Comparison of ENCODE assay signal across 1 cellular context in the genomic region with DNA sequence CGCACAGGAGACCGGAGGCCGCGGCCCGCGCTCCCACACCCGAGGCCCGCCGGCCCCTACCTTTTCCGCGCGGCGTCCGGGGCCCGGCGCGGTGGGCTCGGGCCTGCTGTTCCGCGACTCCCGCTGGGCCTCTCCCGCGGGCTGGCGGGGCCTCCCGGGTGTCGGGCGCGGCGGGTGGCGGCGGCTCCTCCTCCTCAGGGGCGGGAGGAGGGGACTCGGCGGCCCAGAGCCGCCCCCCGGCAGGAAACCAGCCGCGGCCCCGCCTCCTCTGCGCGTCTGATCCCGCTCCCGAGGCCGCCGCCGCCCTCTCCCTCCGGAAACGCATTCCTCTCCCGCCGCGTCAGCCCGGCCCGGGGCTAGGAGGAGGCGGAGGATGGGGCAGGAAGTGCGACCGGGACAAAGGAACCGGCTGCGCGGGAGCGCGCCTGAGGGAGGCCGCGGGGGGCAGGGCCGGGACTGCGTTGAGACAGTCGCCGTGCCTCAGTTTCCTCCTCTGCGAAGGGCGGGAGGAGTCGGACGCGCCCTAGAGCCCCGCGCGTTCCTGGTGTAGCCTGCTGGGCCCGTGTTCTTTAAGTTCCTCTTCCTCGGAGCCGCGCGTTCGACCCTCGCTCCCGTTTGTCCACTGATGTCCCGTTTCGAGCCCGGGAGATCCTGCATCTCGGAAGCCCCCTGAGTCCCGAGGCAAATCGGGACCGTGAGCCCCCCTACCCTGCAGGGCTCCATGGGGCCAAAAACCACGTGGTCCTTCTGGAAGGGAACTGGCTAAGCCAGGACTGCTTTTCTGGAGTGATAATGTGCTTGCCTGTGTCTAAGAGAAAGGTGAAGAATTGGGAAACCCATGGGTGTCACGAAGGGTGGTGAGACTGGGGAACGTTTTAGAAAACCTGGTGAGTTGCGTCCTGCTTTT.
A peak's percentile ranks its signal among the peaks of the same experiment; 100 is the strongest.
TF ChIP-seq lines count a peak whose summit lies in the region.

A gene (minus strand): TSS at position 146 of the 907 bp plus-strand sequence. CDS start 22,672 bp downstream, outside the sequence.

TF ChIP-seq in K562, 482 proteins besides CTCF, POLR2A, EP300 and RAD21 (continued from another document and continues in another):
- TF ChIP-seq, protein P1, sequence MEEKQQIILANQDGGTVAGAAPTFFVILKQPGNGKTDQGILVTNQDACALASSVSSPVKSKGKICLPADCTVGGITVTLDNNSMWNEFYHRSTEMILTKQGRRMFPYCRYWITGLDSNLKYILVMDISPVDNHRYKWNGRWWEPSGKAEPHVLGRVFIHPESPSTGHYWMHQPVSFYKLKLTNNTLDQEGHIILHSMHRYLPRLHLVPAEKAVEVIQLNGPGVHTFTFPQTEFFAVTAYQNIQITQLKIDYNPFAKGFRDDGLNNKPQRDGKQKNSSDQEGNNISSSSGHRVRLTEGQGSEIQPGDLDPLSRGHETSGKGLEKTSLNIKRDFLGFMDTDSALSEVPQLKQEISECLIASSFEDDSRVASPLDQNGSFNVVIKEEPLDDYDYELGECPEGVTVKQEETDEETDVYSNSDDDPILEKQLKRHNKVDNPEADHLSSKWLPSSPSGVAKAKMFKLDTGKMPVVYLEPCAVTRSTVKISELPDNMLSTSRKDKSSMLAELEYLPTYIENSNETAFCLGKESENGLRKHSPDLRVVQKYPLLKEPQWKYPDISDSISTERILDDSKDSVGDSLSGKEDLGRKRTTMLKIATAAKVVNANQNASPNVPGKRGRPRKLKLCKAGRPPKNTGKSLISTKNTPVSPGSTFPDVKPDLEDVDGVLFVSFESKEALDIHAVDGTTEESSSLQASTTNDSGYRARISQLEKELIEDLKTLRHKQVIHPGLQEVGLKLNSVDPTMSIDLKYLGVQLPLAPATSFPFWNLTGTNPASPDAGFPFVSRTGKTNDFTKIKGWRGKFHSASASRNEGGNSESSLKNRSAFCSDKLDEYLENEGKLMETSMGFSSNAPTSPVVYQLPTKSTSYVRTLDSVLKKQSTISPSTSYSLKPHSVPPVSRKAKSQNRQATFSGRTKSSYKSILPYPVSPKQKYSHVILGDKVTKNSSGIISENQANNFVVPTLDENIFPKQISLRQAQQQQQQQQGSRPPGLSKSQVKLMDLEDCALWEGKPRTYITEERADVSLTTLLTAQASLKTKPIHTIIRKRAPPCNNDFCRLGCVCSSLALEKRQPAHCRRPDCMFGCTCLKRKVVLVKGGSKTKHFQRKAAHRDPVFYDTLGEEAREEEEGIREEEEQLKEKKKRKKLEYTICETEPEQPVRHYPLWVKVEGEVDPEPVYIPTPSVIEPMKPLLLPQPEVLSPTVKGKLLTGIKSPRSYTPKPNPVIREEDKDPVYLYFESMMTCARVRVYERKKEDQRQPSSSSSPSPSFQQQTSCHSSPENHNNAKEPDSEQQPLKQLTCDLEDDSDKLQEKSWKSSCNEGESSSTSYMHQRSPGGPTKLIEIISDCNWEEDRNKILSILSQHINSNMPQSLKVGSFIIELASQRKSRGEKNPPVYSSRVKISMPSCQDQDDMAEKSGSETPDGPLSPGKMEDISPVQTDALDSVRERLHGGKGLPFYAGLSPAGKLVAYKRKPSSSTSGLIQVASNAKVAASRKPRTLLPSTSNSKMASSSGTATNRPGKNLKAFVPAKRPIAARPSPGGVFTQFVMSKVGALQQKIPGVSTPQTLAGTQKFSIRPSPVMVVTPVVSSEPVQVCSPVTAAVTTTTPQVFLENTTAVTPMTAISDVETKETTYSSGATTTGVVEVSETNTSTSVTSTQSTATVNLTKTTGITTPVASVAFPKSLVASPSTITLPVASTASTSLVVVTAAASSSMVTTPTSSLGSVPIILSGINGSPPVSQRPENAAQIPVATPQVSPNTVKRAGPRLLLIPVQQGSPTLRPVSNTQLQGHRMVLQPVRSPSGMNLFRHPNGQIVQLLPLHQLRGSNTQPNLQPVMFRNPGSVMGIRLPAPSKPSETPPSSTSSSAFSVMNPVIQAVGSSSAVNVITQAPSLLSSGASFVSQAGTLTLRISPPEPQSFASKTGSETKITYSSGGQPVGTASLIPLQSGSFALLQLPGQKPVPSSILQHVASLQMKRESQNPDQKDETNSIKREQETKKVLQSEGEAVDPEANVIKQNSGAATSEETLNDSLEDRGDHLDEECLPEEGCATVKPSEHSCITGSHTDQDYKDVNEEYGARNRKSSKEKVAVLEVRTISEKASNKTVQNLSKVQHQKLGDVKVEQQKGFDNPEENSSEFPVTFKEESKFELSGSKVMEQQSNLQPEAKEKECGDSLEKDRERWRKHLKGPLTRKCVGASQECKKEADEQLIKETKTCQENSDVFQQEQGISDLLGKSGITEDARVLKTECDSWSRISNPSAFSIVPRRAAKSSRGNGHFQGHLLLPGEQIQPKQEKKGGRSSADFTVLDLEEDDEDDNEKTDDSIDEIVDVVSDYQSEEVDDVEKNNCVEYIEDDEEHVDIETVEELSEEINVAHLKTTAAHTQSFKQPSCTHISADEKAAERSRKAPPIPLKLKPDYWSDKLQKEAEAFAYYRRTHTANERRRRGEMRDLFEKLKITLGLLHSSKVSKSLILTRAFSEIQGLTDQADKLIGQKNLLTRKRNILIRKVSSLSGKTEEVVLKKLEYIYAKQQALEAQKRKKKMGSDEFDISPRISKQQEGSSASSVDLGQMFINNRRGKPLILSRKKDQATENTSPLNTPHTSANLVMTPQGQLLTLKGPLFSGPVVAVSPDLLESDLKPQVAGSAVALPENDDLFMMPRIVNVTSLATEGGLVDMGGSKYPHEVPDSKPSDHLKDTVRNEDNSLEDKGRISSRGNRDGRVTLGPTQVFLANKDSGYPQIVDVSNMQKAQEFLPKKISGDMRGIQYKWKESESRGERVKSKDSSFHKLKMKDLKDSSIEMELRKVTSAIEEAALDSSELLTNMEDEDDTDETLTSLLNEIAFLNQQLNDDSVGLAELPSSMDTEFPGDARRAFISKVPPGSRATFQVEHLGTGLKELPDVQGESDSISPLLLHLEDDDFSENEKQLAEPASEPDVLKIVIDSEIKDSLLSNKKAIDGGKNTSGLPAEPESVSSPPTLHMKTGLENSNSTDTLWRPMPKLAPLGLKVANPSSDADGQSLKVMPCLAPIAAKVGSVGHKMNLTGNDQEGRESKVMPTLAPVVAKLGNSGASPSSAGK (IDR thresholded peaks at IDR 0.05): peak; percentile 32; the same call in 1 of the 2 replicates
- TF ChIP-seq ZBTB1 (CRISPR knock-in tag; IDR thresholded peaks at IDR 0.05; ENCODE audit: borderline replicate concordance, low read depth) (no peak), HNRNPLL (IDR thresholded peaks at IDR 0.05; ENCODE audit: low read depth, low read length, poor library complexity, severe bottlenecking) (peak; percentile 48), BDP1 (IDR thresholded peaks at IDR 0.05; ENCODE audit: insufficient read depth, insufficient read length) (no peak), POLR3G (IDR thresholded peaks at IDR 0.05; ENCODE audit: extremely low read depth, insufficient read length, insufficient replicate concordance) (no peak), DMBX1 (CRISPR knock-in tag; IDR thresholded peaks at IDR 0.05; ENCODE audit: borderline replicate concordance) (no peak), PTBP1 (IDR thresholded peaks at IDR 0.05; ENCODE audit: low read depth, low read length) (no peak), LEF1 (IDR thresholded peaks at IDR 0.05) (no peak), RUNX1 (IDR thresholded peaks at IDR 0.05; ENCODE audit: low read depth) (no peak), FOXM1 (IDR thresholded peaks at IDR 0.05; ENCODE audit: low read depth) (no peak), FOXM1 (CRISPR knock-in tag; IDR thresholded peaks at IDR 0.05; ENCODE audit: low read depth) (0 out of 2 replicates have a peak, but pooled peaks have one; percentile 34), POLR2H (tag; IDR thresholded peaks at IDR 0.05; ENCODE audit: low read depth) (peak; percentile 68), MECOM (CRISPR knock-in tag; IDR thresholded peaks at IDR 0.05) (no peak), ETV6 (IDR thresholded peaks at IDR 0.05; ENCODE audit: borderline replicate concordance in 1 of 2, low read depth in 2 of 2, low read length in 1 of 2) (no peak; a peak in 1 of 4 replicates), ETV6 (CRISPR knock-in tag; IDR thresholded peaks at IDR 0.05; ENCODE audit: borderline replicate concordance) (no peak)
- TF ChIP-seq, protein P2, sequence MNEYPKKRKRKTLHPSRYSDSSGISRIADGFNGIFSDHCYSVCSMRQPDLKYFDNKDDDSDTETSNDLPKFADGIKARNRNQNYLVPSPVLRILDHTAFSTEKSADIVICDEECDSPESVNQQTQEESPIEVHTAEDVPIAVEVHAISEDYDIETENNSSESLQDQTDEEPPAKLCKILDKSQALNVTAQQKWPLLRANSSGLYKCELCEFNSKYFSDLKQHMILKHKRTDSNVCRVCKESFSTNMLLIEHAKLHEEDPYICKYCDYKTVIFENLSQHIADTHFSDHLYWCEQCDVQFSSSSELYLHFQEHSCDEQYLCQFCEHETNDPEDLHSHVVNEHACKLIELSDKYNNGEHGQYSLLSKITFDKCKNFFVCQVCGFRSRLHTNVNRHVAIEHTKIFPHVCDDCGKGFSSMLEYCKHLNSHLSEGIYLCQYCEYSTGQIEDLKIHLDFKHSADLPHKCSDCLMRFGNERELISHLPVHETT (CRISPR knock-in tag; conservative IDR thresholded peaks at IDR 0.05 in 1 of 2, IDR thresholded peaks at IDR 0.05 in 1 of 2): peak in 1 of 2 experiments; percentile 95; a peak in 2 of 4 replicates
- TF ChIP-seq, protein P3, sequence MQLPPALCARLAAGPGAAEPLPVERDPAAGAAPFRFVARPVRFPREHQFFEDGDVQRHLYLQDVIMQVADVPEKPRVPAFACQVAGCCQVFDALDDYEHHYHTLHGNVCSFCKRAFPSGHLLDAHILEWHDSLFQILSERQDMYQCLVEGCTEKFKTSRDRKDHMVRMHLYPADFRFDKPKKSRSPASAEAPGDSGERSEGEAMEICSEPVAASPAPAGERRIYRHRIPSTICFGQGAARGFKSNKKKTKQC (CRISPR knock-in tag; IDR thresholded peaks at IDR 0.05): peak; percentile 55; the same call in 1 of the 2 replicates
- TF ChIP-seq, protein P4, sequence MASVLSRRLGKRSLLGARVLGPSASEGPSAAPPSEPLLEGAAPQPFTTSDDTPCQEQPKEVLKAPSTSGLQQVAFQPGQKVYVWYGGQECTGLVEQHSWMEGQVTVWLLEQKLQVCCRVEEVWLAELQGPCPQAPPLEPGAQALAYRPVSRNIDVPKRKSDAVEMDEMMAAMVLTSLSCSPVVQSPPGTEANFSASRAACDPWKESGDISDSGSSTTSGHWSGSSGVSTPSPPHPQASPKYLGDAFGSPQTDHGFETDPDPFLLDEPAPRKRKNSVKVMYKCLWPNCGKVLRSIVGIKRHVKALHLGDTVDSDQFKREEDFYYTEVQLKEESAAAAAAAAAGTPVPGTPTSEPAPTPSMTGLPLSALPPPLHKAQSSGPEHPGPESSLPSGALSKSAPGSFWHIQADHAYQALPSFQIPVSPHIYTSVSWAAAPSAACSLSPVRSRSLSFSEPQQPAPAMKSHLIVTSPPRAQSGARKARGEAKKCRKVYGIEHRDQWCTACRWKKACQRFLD (CRISPR knock-in tag; IDR thresholded peaks at IDR 0.05): no peak; the same call in none of the 2 replicates
- TF ChIP-seq, protein P5, sequence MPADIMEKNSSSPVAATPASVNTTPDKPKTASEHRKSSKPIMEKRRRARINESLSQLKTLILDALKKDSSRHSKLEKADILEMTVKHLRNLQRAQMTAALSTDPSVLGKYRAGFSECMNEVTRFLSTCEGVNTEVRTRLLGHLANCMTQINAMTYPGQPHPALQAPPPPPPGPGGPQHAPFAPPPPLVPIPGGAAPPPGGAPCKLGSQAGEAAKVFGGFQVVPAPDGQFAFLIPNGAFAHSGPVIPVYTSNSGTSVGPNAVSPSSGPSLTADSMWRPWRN (IDR thresholded peaks at IDR 0.05; ENCODE audit: low read depth): no peak
- TF ChIP-seq, protein P6, sequence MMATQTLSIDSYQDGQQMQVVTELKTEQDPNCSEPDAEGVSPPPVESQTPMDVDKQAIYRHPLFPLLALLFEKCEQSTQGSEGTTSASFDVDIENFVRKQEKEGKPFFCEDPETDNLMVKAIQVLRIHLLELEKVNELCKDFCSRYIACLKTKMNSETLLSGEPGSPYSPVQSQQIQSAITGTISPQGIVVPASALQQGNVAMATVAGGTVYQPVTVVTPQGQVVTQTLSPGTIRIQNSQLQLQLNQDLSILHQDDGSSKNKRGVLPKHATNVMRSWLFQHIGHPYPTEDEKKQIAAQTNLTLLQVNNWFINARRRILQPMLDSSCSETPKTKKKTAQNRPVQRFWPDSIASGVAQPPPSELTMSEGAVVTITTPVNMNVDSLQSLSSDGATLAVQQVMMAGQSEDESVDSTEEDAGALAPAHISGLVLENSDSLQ (IDR thresholded peaks at IDR 0.05): no peak
- TF ChIP-seq, protein P7, sequence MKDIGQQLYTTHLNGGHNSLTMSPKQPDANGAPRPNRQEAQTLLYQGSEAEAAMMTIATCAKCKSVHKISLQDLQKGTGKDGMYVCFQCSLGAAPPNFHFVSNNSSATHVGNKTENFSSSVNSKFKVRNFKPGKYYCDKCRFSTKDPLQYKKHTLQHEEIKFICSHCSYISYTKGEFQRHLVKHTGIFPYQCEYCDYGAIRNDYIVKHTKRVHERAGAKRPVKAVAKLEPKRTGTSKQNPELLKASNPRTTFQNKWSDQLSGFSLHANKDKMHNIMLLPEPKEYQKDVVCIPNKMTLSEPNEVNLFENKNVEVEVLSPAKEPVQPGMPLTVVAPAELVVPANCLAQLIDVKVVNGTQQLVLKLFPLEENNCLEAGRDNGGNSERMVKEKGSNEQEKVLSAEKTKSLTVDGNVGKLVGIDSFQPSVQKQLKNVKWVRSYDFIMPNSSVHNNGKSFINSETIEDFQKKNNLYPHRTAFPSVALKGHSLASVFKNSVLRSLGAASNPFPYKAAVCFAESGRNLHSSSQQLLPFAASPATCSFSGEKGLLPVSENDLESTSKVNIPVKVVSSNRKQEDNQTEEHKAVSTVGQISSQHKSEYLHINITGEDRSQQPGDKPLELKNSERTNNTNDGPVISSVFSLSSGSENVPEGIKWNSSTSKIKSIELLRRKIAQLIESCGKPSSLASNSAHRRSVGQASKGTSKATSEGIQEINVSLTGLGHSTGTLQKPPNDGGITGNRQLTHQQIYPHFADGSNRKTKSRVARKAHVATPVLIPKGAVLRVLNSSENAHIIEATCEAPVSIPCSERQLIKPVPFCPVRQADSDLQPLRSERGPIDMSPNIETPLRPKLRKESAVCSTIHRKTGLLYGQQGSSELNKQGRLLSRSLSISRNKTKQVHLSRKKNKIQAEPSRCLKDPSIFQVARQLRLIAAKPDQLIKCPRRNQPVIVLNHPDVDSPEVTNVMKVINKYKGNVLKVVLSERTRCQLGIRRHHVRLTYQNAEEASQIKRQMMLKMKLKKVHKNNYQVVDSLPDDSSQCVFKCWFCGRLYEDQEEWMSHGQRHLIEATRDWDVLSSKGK (CRISPR knock-in tag; IDR thresholded peaks at IDR 0.05): no peak
- TF ChIP-seq, protein P8, sequence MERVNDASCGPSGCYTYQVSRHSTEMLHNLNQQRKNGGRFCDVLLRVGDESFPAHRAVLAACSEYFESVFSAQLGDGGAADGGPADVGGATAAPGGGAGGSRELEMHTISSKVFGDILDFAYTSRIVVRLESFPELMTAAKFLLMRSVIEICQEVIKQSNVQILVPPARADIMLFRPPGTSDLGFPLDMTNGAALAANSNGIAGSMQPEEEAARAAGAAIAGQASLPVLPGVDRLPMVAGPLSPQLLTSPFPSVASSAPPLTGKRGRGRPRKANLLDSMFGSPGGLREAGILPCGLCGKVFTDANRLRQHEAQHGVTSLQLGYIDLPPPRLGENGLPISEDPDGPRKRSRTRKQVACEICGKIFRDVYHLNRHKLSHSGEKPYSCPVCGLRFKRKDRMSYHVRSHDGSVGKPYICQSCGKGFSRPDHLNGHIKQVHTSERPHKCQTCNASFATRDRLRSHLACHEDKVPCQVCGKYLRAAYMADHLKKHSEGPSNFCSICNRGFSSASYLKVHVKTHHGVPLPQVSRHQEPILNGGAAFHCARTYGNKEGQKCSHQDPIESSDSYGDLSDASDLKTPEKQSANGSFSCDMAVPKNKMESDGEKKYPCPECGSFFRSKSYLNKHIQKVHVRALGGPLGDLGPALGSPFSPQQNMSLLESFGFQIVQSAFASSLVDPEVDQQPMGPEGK (CRISPR knock-in tag; IDR thresholded peaks at IDR 0.05; ENCODE audit: borderline replicate concordance): no peak
